ENCODE assay signal across 1 cellular context in genomic region chr2:152437276-152437879, GRCh38.
TF ChIP-seq lines count a peak whose summit lies in the region.

No MANE protein-coding gene starts in this region.

TF ChIP-seq in HEK293, 187 proteins besides CTCF, POLR2A, EP300 and RAD21 (continued from another document):
- TF ChIP-seq ZNF518A (tag by site-specific recombination; conservative IDR thresholded peaks at IDR 0.05; ENCODE audit: low read depth) = no peak
